Comparison of ENCODE assay signal across 13 cellular contexts in genomic region chr18:13264986-13265900, GRCh38. TPM values are rescaled to one million over a fixed set of nuclear protein-coding genes. Genes with fewer than 3 reads are reported as not detected.
DNase-seq lines count a peak whose midpoint lies in the region; ATAC-seq and TF ChIP-seq lines count a peak whose summit lies in the region.
"Had no signal": no experiment of that assay in that cellular context is flagged by ENCODE, and none has a peak within 500 bp of the region (broad histone marks: within the 10 kb centered on the region; RNA-seq: fewer than 3 reads in every experiment).

No MANE protein-coding gene starts in this region.

- in situ Hi-C loops in ACHN (cut with HindIII; ENCODE audit: low pct_ligation_motif_present, low pct_unique_long_range_greater_than_20kb, low sequenced_read_pairs), result no loop called here

- peaks cover 36% of the 10 kb centered on the region for H3K4me1 ChIP-seq in body of pancreas
- H3K4me1 ChIP-seq: parathyroid adenoma had no signal

- H3K27ac ChIP-seq in body of pancreas, result no peak overlapping the region
- H3K27ac ChIP-seq: parathyroid adenoma had no signal

- peak; percentile 34 for DNase-seq in stimulated activated naive CD4-positive, alpha-beta T cell treated with Interleukin-2 at 50 U/mL for 16 hours (lab: John Stamatoyannopoulos, UW)
- DNase-seq in stimulated activated naive CD4-positive, alpha-beta T cell (lab: John Stamatoyannopoulos, UW), result no peak
- DNase-seq in stimulated activated CD4-positive, alpha-beta T cell treated with anti-CD3 and anti-CD28 coated beads, Interleukin-12 subunit alpha, Interleukin-12 subunit beta, amount 100 ng/mL, for 48 hours (ENCODE audit: low read depth in 2 of 3, low spot score in 1 of 3), result peak; percentile 50 to 74 (median 55)
- DNase-seq in body of pancreas (no peak), ACHN (no peak), NCI-H82 (lab: John Stamatoyannopoulos, UW) (no peak), DMS153 treated with DMSO at 0.1 percent for 48 hours (lab: John Stamatoyannopoulos, UW; ENCODE audit: unreplicated experiment) (no peak)
- DNase-seq: amniotic stem cell, GF-D8 had no signal

- no peak overlapping the region for H3K4me3 ChIP-seq in body of pancreas
- H3K4me3 ChIP-seq: lung had no signal

- H3K36me3 ChIP-seq in body of pancreas (replicated peaks in 1 of 2; ENCODE audit: insufficient read depth in 1 of 2, low read depth in 2 of 2), result no peaks in the 10 kb centered on the region

- ATAC-seq in body of pancreas, result no peak

- H3K27ac Mint-ChIP-seq in dendritic cell treated with granulocyte-macrophage colony-stimulating factor and Interleukin-4, amounts not matched to agents 40 ng/mL and 50 ng/mL, for 4 days, result peak overlapping the region; percentile 1
- H3K27ac Mint-ChIP-seq: B cell had no signal

- WGBS in body of pancreas, 2 donors, result 87 to 90% methylated on average over 13 to 17 of the region's 17 CpGs

- no peak for TF ChIP-seq POLR2A in body of pancreas (IDR thresholded peaks at IDR 0.05)

- H3K27me3 ChIP-seq in body of pancreas, result no peaks in the 10 kb centered on the region

- intact Hi-C loops in dendritic cell treated with granulocyte-macrophage colony-stimulating factor and Interleukin-4, amounts not matched to agents 40 ng/mL and 50 ng/mL, for 4 days (cut with micrococcal nuclease), result loop anchor here (5.0 kb wide), 1 partner anchor 43 kb away; no protein-coding TSS in a partner anchor
- intact Hi-C loops in body of pancreas (cut with DNase I), result no loop called here

- no peak overlapping the region for H3K4me3 Mint-ChIP-seq in dendritic cell treated with granulocyte-macrophage colony-stimulating factor and Interleukin-4, amounts not matched to agents 40 ng/mL and 50 ng/mL, for 4 days
- H3K4me3 Mint-ChIP-seq: B cell had no signal

- H3K9me3 Mint-ChIP-seq in dendritic cell treated with granulocyte-macrophage colony-stimulating factor and Interleukin-4, amounts not matched to agents 40 ng/mL and 50 ng/mL, for 4 days, result no peaks in the 10 kb centered on the region

- peaks cover 75% of the 10 kb centered on the region for H3K4me1 Mint-ChIP-seq in dendritic cell treated with granulocyte-macrophage colony-stimulating factor and Interleukin-4, amounts not matched to agents 40 ng/mL and 50 ng/mL, for 4 days (ENCODE audit: low read depth)

- H3K9me3 ChIP-seq in body of pancreas, result no peaks in the 10 kb centered on the region

- TF ChIP-seq CTCF in body of pancreas (IDR thresholded peaks at IDR 0.05), result no peak

- peaks cover 25% of the 10 kb centered on the region for H3K36me3 Mint-ChIP-seq in dendritic cell treated with granulocyte-macrophage colony-stimulating factor and Interleukin-4, amounts not matched to agents 40 ng/mL and 50 ng/mL, for 4 days (ENCODE audit: low read depth)

- H3K27me3 Mint-ChIP-seq in dendritic cell treated with granulocyte-macrophage colony-stimulating factor and Interleukin-4, amounts not matched to agents 40 ng/mL and 50 ng/mL, for 4 days, result peaks cover 1% of the 10 kb centered on the region

RNA-seq across cellular contexts. Expression of gene LDLRAD4, which starts 46.7 kb away (rescaled TPM):
- 10 to 100 TPM in 1 of 2 donors, 1 to 10 TPM in 1; 8.6 to 35.9 TPM for total RNA-seq in body of pancreas

Comparison
In these comparisons a context has a peak if more than half of its experiments do, and no peak if none do; other contexts are left out.
1. DNase-seq: peak in stimulated activated naive CD4-positive, alpha-beta T cell treated with Interleukin-2 at 50 U/mL for 16 hours (single experiment) and stimulated activated CD4-positive, alpha-beta T cell treated with anti-CD3 and anti-CD28 coated beads, Interleukin-12 subunit alpha, Interleukin-12 subunit beta, amount 100 ng/mL, for 48 hours (3 of 3); none in stimulated activated naive CD4-positive, alpha-beta T cell (0 of 6), body of pancreas (0 of 4), ACHN (single experiment), NCI-H82 (single experiment) and DMS153 treated with DMSO at 0.1 percent for 48 hours (single experiment).